1 cellular context compared by ENCODE assay signal in the genomic region with DNA sequence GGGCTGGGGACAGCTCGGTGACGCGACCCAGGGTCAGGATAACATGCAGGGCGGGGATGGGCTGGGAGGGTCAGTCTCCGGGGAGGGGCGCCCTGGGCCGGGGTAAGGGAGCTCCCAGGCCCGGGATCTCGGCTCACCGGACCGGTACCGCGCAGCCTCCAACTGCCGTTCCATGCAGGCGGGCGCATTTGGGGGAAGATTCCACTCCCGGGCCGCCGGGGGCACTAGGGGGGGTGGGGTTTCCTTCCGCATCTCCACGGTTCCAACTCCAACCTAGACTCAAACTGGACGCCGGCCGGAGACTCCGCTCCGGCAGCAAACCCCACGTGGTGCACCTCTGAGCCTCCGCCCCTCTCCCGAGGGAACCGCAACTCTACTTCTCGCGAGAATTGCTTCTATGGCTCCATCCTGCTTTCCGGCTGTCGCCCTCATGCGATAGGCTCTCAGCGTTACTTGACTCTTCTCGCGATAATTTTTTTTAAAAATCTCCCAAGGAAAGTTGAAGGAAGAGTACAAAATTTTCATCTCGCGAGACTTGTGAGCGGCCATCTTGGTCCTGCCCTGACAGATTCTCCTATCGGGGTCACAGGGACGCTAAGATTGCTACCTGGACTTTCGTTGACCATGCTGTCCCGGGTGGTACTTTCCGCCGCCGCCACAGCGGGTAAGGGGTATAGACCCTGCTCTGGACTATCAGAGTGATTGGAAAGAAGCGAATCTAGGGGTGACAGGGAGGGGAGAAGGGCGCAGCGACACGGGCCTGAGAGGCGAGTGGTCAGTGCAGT.
A peak's percentile ranks its signal among the peaks of the same experiment; 100 is the strongest.
TF ChIP-seq lines count a peak whose summit lies in the region.

A gene with protein sequence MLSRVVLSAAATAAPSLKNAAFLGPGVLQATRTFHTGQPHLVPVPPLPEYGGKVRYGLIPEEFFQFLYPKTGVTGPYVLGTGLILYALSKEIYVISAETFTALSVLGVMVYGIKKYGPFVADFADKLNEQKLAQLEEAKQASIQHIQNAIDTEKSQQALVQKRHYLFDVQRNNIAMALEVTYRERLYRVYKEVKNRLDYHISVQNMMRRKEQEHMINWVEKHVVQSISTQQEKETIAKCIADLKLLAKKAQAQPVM (plus strand): TSS at position 547 of the 785 bp plus-strand sequence. CDS start 78 bp downstream, at position 625.
A gene (minus strand): TSS at position 339 of the 785 bp plus-strand sequence. CDS start 87 bp downstream, at position 252.

TF ChIP-seq in HepG2, 621 proteins besides CTCF, POLR2A, EP300 and RAD21 (continued from another document and continues in another):
- TF ChIP-seq, protein P1, sequence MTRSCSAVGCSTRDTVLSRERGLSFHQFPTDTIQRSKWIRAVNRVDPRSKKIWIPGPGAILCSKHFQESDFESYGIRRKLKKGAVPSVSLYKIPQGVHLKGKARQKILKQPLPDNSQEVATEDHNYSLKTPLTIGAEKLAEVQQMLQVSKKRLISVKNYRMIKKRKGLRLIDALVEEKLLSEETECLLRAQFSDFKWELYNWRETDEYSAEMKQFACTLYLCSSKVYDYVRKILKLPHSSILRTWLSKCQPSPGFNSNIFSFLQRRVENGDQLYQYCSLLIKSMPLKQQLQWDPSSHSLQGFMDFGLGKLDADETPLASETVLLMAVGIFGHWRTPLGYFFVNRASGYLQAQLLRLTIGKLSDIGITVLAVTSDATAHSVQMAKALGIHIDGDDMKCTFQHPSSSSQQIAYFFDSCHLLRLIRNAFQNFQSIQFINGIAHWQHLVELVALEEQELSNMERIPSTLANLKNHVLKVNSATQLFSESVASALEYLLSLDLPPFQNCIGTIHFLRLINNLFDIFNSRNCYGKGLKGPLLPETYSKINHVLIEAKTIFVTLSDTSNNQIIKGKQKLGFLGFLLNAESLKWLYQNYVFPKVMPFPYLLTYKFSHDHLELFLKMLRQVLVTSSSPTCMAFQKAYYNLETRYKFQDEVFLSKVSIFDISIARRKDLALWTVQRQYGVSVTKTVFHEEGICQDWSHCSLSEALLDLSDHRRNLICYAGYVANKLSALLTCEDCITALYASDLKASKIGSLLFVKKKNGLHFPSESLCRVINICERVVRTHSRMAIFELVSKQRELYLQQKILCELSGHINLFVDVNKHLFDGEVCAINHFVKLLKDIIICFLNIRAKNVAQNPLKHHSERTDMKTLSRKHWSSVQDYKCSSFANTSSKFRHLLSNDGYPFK (CRISPR knock-in tag; IDR thresholded peaks at IDR 0.05; ENCODE audit: borderline replicate concordance): peak; percentile 74; the same call in 1 of the 2 replicates
- TF ChIP-seq NRL (CRISPR knock-in tag; IDR thresholded peaks at IDR 0.05; ENCODE audit: borderline replicate concordance): no peak; the same call in 1 of the 2 replicates
- TF ChIP-seq, protein P2, sequence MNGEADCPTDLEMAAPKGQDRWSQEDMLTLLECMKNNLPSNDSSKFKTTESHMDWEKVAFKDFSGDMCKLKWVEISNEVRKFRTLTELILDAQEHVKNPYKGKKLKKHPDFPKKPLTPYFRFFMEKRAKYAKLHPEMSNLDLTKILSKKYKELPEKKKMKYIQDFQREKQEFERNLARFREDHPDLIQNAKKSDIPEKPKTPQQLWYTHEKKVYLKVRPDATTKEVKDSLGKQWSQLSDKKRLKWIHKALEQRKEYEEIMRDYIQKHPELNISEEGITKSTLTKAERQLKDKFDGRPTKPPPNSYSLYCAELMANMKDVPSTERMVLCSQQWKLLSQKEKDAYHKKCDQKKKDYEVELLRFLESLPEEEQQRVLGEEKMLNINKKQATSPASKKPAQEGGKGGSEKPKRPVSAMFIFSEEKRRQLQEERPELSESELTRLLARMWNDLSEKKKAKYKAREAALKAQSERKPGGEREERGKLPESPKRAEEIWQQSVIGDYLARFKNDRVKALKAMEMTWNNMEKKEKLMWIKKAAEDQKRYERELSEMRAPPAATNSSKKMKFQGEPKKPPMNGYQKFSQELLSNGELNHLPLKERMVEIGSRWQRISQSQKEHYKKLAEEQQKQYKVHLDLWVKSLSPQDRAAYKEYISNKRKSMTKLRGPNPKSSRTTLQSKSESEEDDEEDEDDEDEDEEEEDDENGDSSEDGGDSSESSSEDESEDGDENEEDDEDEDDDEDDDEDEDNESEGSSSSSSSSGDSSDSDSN (CRISPR knock-in tag; IDR thresholded peaks at IDR 0.05): 0 out of 2 replicates have a peak, but pooled peaks have one; percentile 29
- no peak for TF ChIP-seq RCOR2 (CRISPR knock-in tag; IDR thresholded peaks at IDR 0.05)
- 0 out of 2 replicates have a peak, but pooled peaks have one; percentile 25 for TF ChIP-seq ZNF225 (CRISPR knock-in tag; IDR thresholded peaks at IDR 0.05)
- TF ChIP-seq, protein P3, sequence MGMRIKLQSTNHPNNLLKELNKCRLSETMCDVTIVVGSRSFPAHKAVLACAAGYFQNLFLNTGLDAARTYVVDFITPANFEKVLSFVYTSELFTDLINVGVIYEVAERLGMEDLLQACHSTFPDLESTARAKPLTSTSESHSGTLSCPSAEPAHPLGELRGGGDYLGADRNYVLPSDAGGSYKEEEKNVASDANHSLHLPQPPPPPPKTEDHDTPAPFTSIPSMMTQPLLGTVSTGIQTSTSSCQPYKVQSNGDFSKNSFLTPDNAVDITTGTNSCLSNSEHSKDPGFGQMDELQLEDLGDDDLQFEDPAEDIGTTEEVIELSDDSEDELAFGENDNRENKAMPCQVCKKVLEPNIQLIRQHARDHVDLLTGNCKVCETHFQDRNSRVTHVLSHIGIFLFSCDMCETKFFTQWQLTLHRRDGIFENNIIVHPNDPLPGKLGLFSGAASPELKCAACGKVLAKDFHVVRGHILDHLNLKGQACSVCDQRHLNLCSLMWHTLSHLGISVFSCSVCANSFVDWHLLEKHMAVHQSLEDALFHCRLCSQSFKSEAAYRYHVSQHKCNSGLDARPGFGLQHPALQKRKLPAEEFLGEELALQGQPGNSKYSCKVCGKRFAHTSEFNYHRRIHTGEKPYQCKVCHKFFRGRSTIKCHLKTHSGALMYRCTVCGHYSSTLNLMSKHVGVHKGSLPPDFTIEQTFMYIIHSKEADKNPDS (CRISPR knock-in tag; IDR thresholded peaks at IDR 0.05): no peak
- TF ChIP-seq SP5 (CRISPR knock-in tag; IDR thresholded peaks at IDR 0.05; ENCODE audit: borderline replicate concordance, low read depth): no peak; the same call in 1 of the 2 replicates
- TF ChIP-seq MIER3 (CRISPR knock-in tag; IDR thresholded peaks at IDR 0.05; ENCODE audit: borderline replicate concordance): no peak
- TF ChIP-seq ELF1 (CRISPR knock-in tag; IDR thresholded peaks at IDR 0.05): peak; percentile 80
- no peak for TF ChIP-seq RBM39 (IDR thresholded peaks at IDR 0.05; ENCODE audit: low read depth, low read length, poor library complexity, severe bottlenecking)
- peak; percentile 80 for TF ChIP-seq GABPB1 (CRISPR knock-in tag; IDR thresholded peaks at IDR 0.05)
- no peak; the same call in none of the 2 replicates for TF ChIP-seq HDAC1 (CRISPR knock-in tag; IDR thresholded peaks at IDR 0.05)
- TF ChIP-seq ZNF138 (CRISPR knock-in tag; IDR thresholded peaks at IDR 0.05; ENCODE audit: low read depth): no peak
- TF ChIP-seq RARA (CRISPR knock-in tag; IDR thresholded peaks at IDR 0.05): no peak
- TF ChIP-seq, protein P4, sequence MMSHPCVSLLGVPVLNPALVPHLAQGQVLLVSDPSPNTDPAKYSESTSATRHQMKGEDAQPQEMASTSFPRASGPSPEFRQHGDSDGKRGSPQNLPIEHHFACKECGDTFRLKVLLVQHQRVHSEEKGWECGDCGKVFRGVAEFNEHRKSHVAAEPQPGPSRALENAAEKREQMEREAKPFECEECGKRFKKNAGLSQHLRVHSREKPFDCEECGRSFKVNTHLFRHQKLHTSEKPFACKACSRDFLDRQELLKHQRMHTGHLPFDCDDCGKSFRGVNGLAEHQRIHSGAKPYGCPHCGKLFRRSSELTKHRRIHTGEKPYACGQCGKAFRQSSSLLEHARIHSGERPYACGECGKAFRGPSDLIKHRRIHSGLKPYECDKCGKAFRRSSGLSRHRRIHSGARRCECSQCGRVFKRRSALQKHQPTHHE (CRISPR knock-in tag; IDR thresholded peaks at IDR 0.05; ENCODE audit: borderline replicate concordance): no peak
- TF ChIP-seq ZNF432 (CRISPR knock-in tag; IDR thresholded peaks at IDR 0.05; ENCODE audit: borderline replicate concordance): no peak
- TF ChIP-seq, protein P5, sequence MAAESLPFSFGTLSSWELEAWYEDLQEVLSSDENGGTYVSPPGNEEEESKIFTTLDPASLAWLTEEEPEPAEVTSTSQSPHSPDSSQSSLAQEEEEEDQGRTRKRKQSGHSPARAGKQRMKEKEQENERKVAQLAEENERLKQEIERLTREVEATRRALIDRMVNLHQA (CRISPR knock-in tag; IDR thresholded peaks at IDR 0.05): no peak
- TF ChIP-seq, protein P6, sequence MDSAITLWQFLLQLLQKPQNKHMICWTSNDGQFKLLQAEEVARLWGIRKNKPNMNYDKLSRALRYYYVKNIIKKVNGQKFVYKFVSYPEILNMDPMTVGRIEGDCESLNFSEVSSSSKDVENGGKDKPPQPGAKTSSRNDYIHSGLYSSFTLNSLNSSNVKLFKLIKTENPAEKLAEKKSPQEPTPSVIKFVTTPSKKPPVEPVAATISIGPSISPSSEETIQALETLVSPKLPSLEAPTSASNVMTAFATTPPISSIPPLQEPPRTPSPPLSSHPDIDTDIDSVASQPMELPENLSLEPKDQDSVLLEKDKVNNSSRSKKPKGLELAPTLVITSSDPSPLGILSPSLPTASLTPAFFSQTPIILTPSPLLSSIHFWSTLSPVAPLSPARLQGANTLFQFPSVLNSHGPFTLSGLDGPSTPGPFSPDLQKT (CRISPR knock-in tag; IDR thresholded peaks at IDR 0.05; ENCODE audit: borderline replicate concordance): no peak
- peak; percentile 94 for TF ChIP-seq KAT7 (CRISPR knock-in tag; IDR thresholded peaks at IDR 0.05; ENCODE audit: borderline replicate concordance)
- TF ChIP-seq, protein P7, sequence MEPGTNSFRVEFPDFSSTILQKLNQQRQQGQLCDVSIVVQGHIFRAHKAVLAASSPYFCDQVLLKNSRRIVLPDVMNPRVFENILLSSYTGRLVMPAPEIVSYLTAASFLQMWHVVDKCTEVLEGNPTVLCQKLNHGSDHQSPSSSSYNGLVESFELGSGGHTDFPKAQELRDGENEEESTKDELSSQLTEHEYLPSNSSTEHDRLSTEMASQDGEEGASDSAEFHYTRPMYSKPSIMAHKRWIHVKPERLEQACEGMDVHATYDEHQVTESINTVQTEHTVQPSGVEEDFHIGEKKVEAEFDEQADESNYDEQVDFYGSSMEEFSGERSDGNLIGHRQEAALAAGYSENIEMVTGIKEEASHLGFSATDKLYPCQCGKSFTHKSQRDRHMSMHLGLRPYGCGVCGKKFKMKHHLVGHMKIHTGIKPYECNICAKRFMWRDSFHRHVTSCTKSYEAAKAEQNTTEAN (CRISPR knock-in tag; conservative IDR thresholded peaks at IDR 0.05): no peak
- TF ChIP-seq THYN1 (CRISPR knock-in tag; IDR thresholded peaks at IDR 0.05; ENCODE audit: borderline replicate concordance, low read depth): no peak
- no peak for TF ChIP-seq ZNF33A (CRISPR knock-in tag; IDR thresholded peaks at IDR 0.05; ENCODE audit: borderline replicate concordance)
- TF ChIP-seq NFIB (CRISPR knock-in tag; IDR thresholded peaks at IDR 0.05; ENCODE audit: borderline replicate concordance): no peak
- TF ChIP-seq EHMT2 (IDR thresholded peaks at IDR 0.05; ENCODE audit: borderline replicate concordance, low read depth, low read length): no peak
- TF ChIP-seq HES4 (CRISPR knock-in tag; IDR thresholded peaks at IDR 0.05; ENCODE audit: borderline replicate concordance): no peak
- TF ChIP-seq SMAD3 (CRISPR knock-in tag; IDR thresholded peaks at IDR 0.05): no peak
- TF ChIP-seq ZNF652 (CRISPR knock-in tag; IDR thresholded peaks at IDR 0.05; ENCODE audit: borderline replicate concordance, low read depth): no peak
- TF ChIP-seq, protein P8, sequence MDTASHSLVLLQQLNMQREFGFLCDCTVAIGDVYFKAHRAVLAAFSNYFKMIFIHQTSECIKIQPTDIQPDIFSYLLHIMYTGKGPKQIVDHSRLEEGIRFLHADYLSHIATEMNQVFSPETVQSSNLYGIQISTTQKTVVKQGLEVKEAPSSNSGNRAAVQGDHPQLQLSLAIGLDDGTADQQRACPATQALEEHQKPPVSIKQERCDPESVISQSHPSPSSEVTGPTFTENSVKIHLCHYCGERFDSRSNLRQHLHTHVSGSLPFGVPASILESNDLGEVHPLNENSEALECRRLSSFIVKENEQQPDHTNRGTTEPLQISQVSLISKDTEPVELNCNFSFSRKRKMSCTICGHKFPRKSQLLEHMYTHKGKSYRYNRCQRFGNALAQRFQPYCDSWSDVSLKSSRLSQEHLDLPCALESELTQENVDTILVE (CRISPR knock-in tag; IDR thresholded peaks at IDR 0.05): 0 out of 2 replicates have a peak, but pooled peaks have one; percentile 66
- no peak for TF ChIP-seq MTA1 (CRISPR knock-in tag; IDR thresholded peaks at IDR 0.05; ENCODE audit: borderline replicate concordance)
- peak; percentile 45; the same call in 1 of the 2 replicates for TF ChIP-seq ZNF563 (CRISPR knock-in tag; IDR thresholded peaks at IDR 0.05)
- TF ChIP-seq RORA (CRISPR knock-in tag; IDR thresholded peaks at IDR 0.05): no peak
- TF ChIP-seq ZNF790 (CRISPR knock-in tag; IDR thresholded peaks at IDR 0.05; ENCODE audit: borderline replicate concordance): no peak; the same call in 1 of the 2 replicates
- TF ChIP-seq ZNF224 (CRISPR knock-in tag; IDR thresholded peaks at IDR 0.05): no peak
- TF ChIP-seq, protein P9, sequence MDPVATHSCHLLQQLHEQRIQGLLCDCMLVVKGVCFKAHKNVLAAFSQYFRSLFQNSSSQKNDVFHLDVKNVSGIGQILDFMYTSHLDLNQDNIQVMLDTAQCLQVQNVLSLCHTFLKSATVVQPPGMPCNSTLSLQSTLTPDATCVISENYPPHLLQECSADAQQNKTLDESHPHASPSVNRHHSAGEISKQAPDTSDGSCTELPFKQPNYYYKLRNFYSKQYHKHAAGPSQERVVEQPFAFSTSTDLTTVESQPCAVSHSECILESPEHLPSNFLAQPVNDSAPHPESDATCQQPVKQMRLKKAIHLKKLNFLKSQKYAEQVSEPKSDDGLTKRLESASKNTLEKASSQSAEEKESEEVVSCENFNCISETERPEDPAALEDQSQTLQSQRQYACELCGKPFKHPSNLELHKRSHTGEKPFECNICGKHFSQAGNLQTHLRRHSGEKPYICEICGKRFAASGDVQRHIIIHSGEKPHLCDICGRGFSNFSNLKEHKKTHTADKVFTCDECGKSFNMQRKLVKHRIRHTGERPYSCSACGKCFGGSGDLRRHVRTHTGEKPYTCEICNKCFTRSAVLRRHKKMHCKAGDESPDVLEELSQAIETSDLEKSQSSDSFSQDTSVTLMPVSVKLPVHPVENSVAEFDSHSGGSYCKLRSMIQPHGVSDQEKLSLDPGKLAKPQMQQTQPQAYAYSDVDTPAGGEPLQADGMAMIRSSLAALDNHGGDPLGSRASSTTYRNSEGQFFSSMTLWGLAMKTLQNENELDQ (CRISPR knock-in tag; IDR thresholded peaks at IDR 0.05; ENCODE audit: borderline replicate concordance): no peak
- no peak for TF ChIP-seq KDM6A (CRISPR knock-in tag; IDR thresholded peaks at IDR 0.05; ENCODE audit: low read depth)
- TF ChIP-seq ZNF777 (CRISPR knock-in tag; IDR thresholded peaks at IDR 0.05): no peak
- TF ChIP-seq HOXA3 (CRISPR knock-in tag; IDR thresholded peaks at IDR 0.05): peak; percentile 45; the same call in 1 of the 2 replicates
- no peak for TF ChIP-seq SMARCC2 (IDR thresholded peaks at IDR 0.05)
- peak; percentile 84 for TF ChIP-seq KLF9 (CRISPR knock-in tag; IDR thresholded peaks at IDR 0.05; ENCODE audit: low read depth)
- TF ChIP-seq ZFP90 (CRISPR knock-in tag; IDR thresholded peaks at IDR 0.05; ENCODE audit: borderline replicate concordance): 0 out of 2 replicates have a peak, but pooled peaks have one; percentile 49
- no peak for TF ChIP-seq PLRG1 (conservative IDR thresholded peaks at IDR 0.05)
